ENCODE assay signal across 36 cellular contexts in the genomic region with DNA sequence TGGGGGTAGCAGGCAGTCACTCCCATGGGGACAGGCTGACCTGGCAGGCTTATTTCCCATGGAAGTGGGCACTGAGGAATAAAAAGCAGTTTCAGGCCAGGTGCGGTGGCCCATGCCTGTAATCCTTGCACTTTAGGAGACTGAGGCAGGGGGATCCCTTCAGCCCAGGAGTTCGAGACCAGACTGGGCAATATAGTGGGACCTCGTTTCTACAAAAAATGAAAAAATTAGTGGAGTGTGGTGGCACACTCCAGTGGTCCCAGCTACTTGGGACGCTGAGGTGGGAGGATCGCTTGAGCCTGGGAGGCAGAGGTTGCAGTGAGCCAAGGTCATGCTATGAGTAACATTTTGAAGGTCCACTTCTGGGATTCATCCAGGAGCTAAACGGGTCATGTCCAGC. TPM values are rescaled to one million over a fixed set of nuclear protein-coding genes. Genes with fewer than 3 reads are reported as not detected.
A peak's percentile ranks its signal among the peaks of the same experiment; 100 is the strongest.
DNase-seq lines count a peak whose midpoint lies in the region; TF ChIP-seq lines count a peak whose summit lies in the region.
"Had no signal": no experiment of that assay in that cellular context is flagged by ENCODE, and none has a peak within 500 bp of the region (broad histone marks: within the 10 kb centered on the region; RNA-seq: fewer than 3 reads in every experiment).

No MANE protein-coding gene starts in this region.

- CTCF ChIA-PET in activated naive CD4-positive, alpha-beta T cell treated with anti-CD3 and anti-CD28 coated beads for 36 hours (lab: Charles Lee): interaction anchor here (1.1 to 2.6 kb wide), 3 partner anchors 8 to 306 kb away, joined by 4 to 9 read pairs (median 7); no protein-coding TSS in a partner anchor
- CTCF ChIA-PET in RWPE1 (lab: Yijun Ruan, JAX): no interaction called here

- no peaks in the 10 kb centered on the region for H3K36me3 Mint-ChIP-seq in activated naive CD4-positive, alpha-beta T cell treated with anti-CD3 and anti-CD28 coated beads, Interleukin-2, amount 50 U/mL, for 24 hours
- no peaks in the 10 kb centered on the region for H3K36me3 Mint-ChIP-seq in activated naive CD4-positive, alpha-beta T cell treated with anti-CD3 and anti-CD28 coated beads for 36 hours (ENCODE audit: low read depth)
- H3K36me3 Mint-ChIP-seq: CD4-positive, alpha-beta memory T cell; CD4-positive, CD25-positive, alpha-beta regulatory T cell; CD8-positive, alpha-beta memory T cell; CD8-positive, alpha-beta T cell had no signal

- intact Hi-C loops in activated naive CD4-positive, alpha-beta T cell treated with anti-CD3 and anti-CD28 coated beads for 36 hours (cut with micrococcal nuclease): no loop called here
- intact Hi-C loops in cardiac septum (cut with DNase I): no loop called here

- TF ChIP-seq CTCF in RWPE1 (conservative IDR thresholded peaks at IDR 0.05; ENCODE audit: low read depth) (no peak), coronary artery (IDR thresholded peaks at IDR 0.05) (no peak)

- H3K4me3 Mint-ChIP-seq in activated naive CD4-positive, alpha-beta T cell treated with anti-CD3 and anti-CD28 coated beads, Interleukin-2, amount 50 U/mL, for 24 hours: no peak overlapping the region
- no peak overlapping the region for H3K4me3 Mint-ChIP-seq in activated naive CD4-positive, alpha-beta T cell treated with anti-CD3 and anti-CD28 coated beads for 36 hours
- H3K4me3 Mint-ChIP-seq: B cell; CD14-positive monocyte; CD4-positive, alpha-beta memory T cell; CD4-positive, alpha-beta T cell; CD4-positive, CD25-positive, alpha-beta regulatory T cell; CD8-positive, alpha-beta memory T cell; CD8-positive, alpha-beta T cell had no signal

- POLR2A ChIA-PET in RWPE1 (lab: Yijun Ruan, JAX; ENCODE audit: low non-redundant PET): no interaction called here

- DNase-seq in activated naive CD4-positive, alpha-beta T cell treated with anti-CD3 and anti-CD28 coated beads for 36 hours: no peak
- DNase-seq in RWPE1 (ENCODE audit: low spot score): no peak
- peak; percentile 61 for DNase-seq in coronary artery (ENCODE audit: low spot score)
- DNase-seq in cardiac septum (ENCODE audit: low spot score): no peak
- DNase-seq in GM19238 (ENCODE audit: insufficient read length, low spot score): no peak
- DNase-seq: 8988T; ACHN; AML-193; BE2C; C1 segment of cervical spinal cord; Caco-2; Calu3; CD4-positive, alpha-beta memory T cell; CD4-positive, alpha-beta T cell; CD4-positive, CD25-positive, alpha-beta regulatory T cell; CD8-positive, alpha-beta memory T cell; CD8-positive, alpha-beta T cell; COR-L47; DMS 273 treated with DMSO at 0.1 percent for 48 hours; DMS153; DMS53; DMS79; DMS79 treated with DMSO at 0.1 percent for 48 hours; DND-41; EL had no signal

- no peaks in the 10 kb centered on the region for H3K4me1 Mint-ChIP-seq in activated naive CD4-positive, alpha-beta T cell treated with anti-CD3 and anti-CD28 coated beads, Interleukin-2, amount 50 U/mL, for 24 hours
- H3K4me1 Mint-ChIP-seq in activated naive CD4-positive, alpha-beta T cell treated with anti-CD3 and anti-CD28 coated beads for 36 hours (ENCODE audit: low read depth): no peaks in the 10 kb centered on the region

- H3K9me3 Mint-ChIP-seq in activated naive CD4-positive, alpha-beta T cell treated with anti-CD3 and anti-CD28 coated beads, Interleukin-2, amount 50 U/mL, for 24 hours: no peaks in the 10 kb centered on the region
- H3K9me3 Mint-ChIP-seq in activated naive CD4-positive, alpha-beta T cell treated with anti-CD3 and anti-CD28 coated beads for 36 hours: no peaks in the 10 kb centered on the region
- H3K9me3 Mint-ChIP-seq: CD4-positive, alpha-beta memory T cell; CD4-positive, alpha-beta T cell; CD8-positive, alpha-beta memory T cell; CD8-positive, alpha-beta T cell had no signal

- peak overlapping the region; percentile 1 for H3K27ac Mint-ChIP-seq in activated naive CD4-positive, alpha-beta T cell treated with anti-CD3 and anti-CD28 coated beads, Interleukin-2, amount 50 U/mL, for 24 hours
- no peak overlapping the region for H3K27ac Mint-ChIP-seq in activated naive CD4-positive, alpha-beta T cell treated with anti-CD3 and anti-CD28 coated beads for 36 hours
- H3K27ac Mint-ChIP-seq: B cell; CD4-positive, alpha-beta memory T cell; CD4-positive, alpha-beta T cell; CD4-positive, CD25-positive, alpha-beta regulatory T cell; CD8-positive, alpha-beta memory T cell; CD8-positive, alpha-beta T cell had no signal

- no peak overlapping the region for H3K4me3 ChIP-seq in coronary artery
- H3K4me3 ChIP-seq: A549; BLaER1; BLaER1 treated with 17β-estradiol and CSF1 and Interleukin-3, amounts not matched to agents 10 nM and 100 nM had no signal

- peaks cover 10% of the 10 kb centered on the region for H3K27me3 Mint-ChIP-seq in activated naive CD4-positive, alpha-beta T cell treated with anti-CD3 and anti-CD28 coated beads, Interleukin-2, amount 50 U/mL, for 24 hours
- peaks cover 10% of the 10 kb centered on the region for H3K27me3 Mint-ChIP-seq in activated naive CD4-positive, alpha-beta T cell treated with anti-CD3 and anti-CD28 coated beads for 36 hours (ENCODE audit: low read depth)

- H3K27ac ChIP-seq in RWPE1 (peak overlapping the region; percentile 63), coronary artery (no peak overlapping the region)
- H3K27ac ChIP-seq: 22Rv1; A549; BLaER1; BLaER1 treated with 17β-estradiol and CSF1 and Interleukin-3, amounts not matched to agents 10 nM and 100 nM; C4-2B had no signal

RNA-seq across cellular contexts. Expression of a gene that starts 6.0 kb away (rescaled TPM):
- total RNA-seq in activated naive CD4-positive, alpha-beta T cell treated with anti-CD3 and anti-CD28 coated beads for 36 hours: under 1 TPM; 0.72 to 0.89 TPM
- total RNA-seq in cardiac septum: 0.46 TPM
- total RNA-seq: A673; B cell; CD4-positive, alpha-beta memory T cell; CD4-positive, CD25-positive, alpha-beta regulatory T cell; CD8-positive, alpha-beta T cell had no signal

RNA-seq across cellular contexts. Expression of a gene that starts 25.9 kb away (rescaled TPM):
- total RNA-seq in activated naive CD4-positive, alpha-beta T cell treated with anti-CD3 and anti-CD28 coated beads for 36 hours: under 1 TPM; 0.05 to 0.10 TPM
- 25.9 TPM for total RNA-seq in cardiac septum
- total RNA-seq: CD4-positive, alpha-beta T cell; CD4-positive, CD25-positive, alpha-beta regulatory T cell had no signal

RNA-seq across cellular contexts. Expression of a gene that starts 45.3 kb away (rescaled TPM):
- total RNA-seq in activated naive CD4-positive, alpha-beta T cell treated with anti-CD3 and anti-CD28 coated beads for 36 hours: under 1 TPM; 0.30 to 0.50 TPM
- not detected for total RNA-seq in cardiac septum
- total RNA-seq: A172, A673, B cell, Caco-2, Daoy had no signal

Comparison
In these comparisons a context has a peak if more than half of its experiments do, and no peak if none do; other contexts are left out.
1. RNA of a gene that starts 25.9 kb away (total RNA-seq): 25.9 TPM in cardiac septum (single experiment); 0.05 to 0.10 TPM in activated naive CD4-positive, alpha-beta T cell treated with anti-CD3 and anti-CD28 coated beads for 36 hours; every median in the first group is over 10 times any median in the second.